In the genomic region with DNA sequence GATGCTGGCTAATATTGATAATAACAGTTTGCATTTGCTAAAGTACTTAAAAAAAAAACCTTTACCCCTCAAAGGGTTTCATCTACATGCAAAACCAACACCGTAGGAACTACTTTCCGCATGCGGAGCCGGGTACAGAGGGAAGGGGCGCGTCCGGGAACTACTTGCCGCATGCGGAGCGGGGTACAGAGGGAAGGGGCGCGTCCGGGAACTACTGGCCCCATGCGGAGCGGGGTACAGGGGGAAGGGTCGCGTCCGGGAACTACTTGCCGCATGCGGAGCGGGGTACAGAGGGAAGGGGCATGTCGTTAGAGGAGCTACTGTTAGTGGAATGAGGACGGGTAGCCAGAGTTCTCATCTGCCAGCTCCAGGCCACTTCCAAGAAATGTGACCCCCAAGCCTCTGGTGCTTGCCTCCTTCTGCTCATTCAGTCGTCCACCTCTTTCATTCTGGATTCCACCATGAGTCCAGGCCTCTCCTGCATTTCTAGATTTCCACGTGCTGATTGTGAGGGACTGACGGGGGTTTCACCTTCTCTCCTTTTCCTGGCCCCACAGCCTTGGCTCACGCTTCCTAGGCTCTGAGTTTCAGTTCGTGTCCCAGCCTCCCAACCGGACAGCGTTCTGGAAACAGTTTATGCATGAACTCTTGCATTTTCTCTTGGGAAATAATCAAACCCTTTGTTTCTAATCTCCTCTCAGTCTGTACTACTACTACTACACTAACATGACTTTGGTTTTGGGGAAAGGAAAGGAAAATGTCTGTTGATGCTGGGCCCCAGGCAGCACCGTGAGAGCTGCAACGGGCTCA, we compare ENCODE assay signal across 21 cellular contexts. TPM values are rescaled to one million over a fixed set of nuclear protein-coding genes. Genes with fewer than 3 reads are reported as not detected.
A peak's percentile ranks its signal among the peaks of the same experiment; 100 is the strongest.
DNase-seq lines count a peak whose midpoint lies in the region; ATAC-seq and TF ChIP-seq lines count a peak whose summit lies in the region.
"Had no signal": no experiment of that assay in that cellular context is flagged by ENCODE, and none has a peak within 500 bp of the region (broad histone marks: within the 10 kb centered on the region; RNA-seq: fewer than 3 reads in every experiment).

No MANE protein-coding gene starts in this region.

- no peaks in the 10 kb centered on the region for H3K9me3 ChIP-seq in heart right ventricle
- no peaks in the 10 kb centered on the region for H3K9me3 ChIP-seq in right atrium auricular region
- no peaks in the 10 kb centered on the region for H3K9me3 ChIP-seq in upper lobe of right lung
- H3K9me3 ChIP-seq: body of pancreas, SJSA1 had no signal

- peak overlapping the region in 2 of 3 experiments; percentile 13 to 17 for H3K4me3 Mint-ChIP-seq in nephron

- DNase-seq in heart right ventricle (no peak), right atrium auricular region (ENCODE audit: low spot score) (no peak), fibroblast of pulmonary artery (ENCODE audit: low read depth) (peak; percentile 33), upper lobe of right lung (no peak), SIG-M5 (lab: John Stamatoyannopoulos, UW) (no peak), SW 1271 (lab: John Stamatoyannopoulos, UW) (no peak), NCI-H1436 (lab: John Stamatoyannopoulos, UW) (no peak)
- DNase-seq: 8988T; activated CD4-positive, alpha-beta T cell treated with anti-CD3 and anti-CD28 coated beads for 48 hours; activated CD8-positive, alpha-beta memory T cell treated with anti-CD3 and anti-CD28 coated beads, Interleukin-2, amount 50 U/mL, for 48 hours; activated naive CD4-positive, alpha-beta T cell treated with Interleukin-2 at 50 U/mL for 16 hours; body of pancreas; DMS79; effector memory CD4-positive, alpha-beta T cell; Kasumi-1; NCI-H1417; NCI-H2227 treated with DMSO at 0.1 percent for 48 hours; stimulated activated CD4-positive, alpha-beta T cell treated with anti-CD3 and anti-CD28 coated beads, Interleukin-1b, Interleukin-23, amount 100 ng/mL, for 48 hours had no signal

- WGBS in heart right ventricle, 2 donors = 74 to 76% methylated on average over 32 of the region's 32 CpGs

- ATAC-seq in heart right ventricle (no peak), upper lobe of right lung (no peak)
- ATAC-seq: body of pancreas had no signal

- H3K9me3 Mint-ChIP-seq in nephron = no peaks in the 10 kb centered on the region

- H3K27ac ChIP-seq in heart right ventricle (peak overlapping the region in 9 of 10 donors; percentile 17 to 88 (median 53)), right atrium auricular region (no peak overlapping the region), upper lobe of right lung (peak overlapping the region; percentile 38)
- H3K27ac ChIP-seq: C4-2B, SJSA1 had no signal

- H3K27me3 Mint-ChIP-seq in nephron (ENCODE audit: low read depth) = no peaks in the 10 kb centered on the region

- H3K36me3 ChIP-seq in heart right ventricle (peaks cover 0 to 13% (median 0%) of the 10 kb centered on the region in 9 donors), right atrium auricular region (no peaks in the 10 kb centered on the region), upper lobe of right lung (no peaks in the 10 kb centered on the region)

- TF ChIP-seq CTCF in heart right ventricle (IDR thresholded peaks at IDR 0.05) (no peak), right atrium auricular region (IDR thresholded peaks at IDR 0.05) (no peak), fibroblast of pulmonary artery (IDR thresholded peaks at IDR 0.05; ENCODE audit: low read length, missing control alignments) (no peak), nephron (IDR thresholded peaks at IDR 0.05; ENCODE audit: unreplicated experiment in 3 of 3) (no peak), upper lobe of right lung (IDR thresholded peaks at IDR 0.05) (no peak)

- H3K4me3 ChIP-seq in heart right ventricle (peak overlapping the region in 1 of 10 donors; percentile 15), right atrium auricular region (no peak overlapping the region), fibroblast of pulmonary artery (replicated peaks; ENCODE audit: low read depth, low read length) (no peak overlapping the region), upper lobe of right lung (no peak overlapping the region)
- H3K4me3 ChIP-seq: body of pancreas, SJSA1 had no signal

- H3K27me3 ChIP-seq in heart right ventricle (no peaks in the 10 kb centered on the region), right atrium auricular region (no peaks in the 10 kb centered on the region), upper lobe of right lung (no peaks in the 10 kb centered on the region)
- H3K27me3 ChIP-seq: body of pancreas, SJSA1 had no signal

- peak overlapping the region; percentile 40 to 92 (median 88) for H3K27ac Mint-ChIP-seq in nephron

- peaks cover 34% of the 10 kb centered on the region for H3K4me1 Mint-ChIP-seq in nephron

- intact Hi-C loops in heart right ventricle (cut with DNase I) = no loop called here
- intact Hi-C loops in upper lobe of right lung (cut with DNase I) = no loop called here

- peaks cover 15% of the 10 kb centered on the region for H3K36me3 Mint-ChIP-seq in nephron (ENCODE audit: low read depth)

- H3K4me1 ChIP-seq in heart right ventricle = peaks cover 8 to 66% (median 43%) of the 10 kb centered on the region in 9 donors
- peaks cover 0 to 46% of the 10 kb centered on the region in 2 donors for H3K4me1 ChIP-seq in right atrium auricular region
- H3K4me1 ChIP-seq in upper lobe of right lung = peaks cover 42% of the 10 kb centered on the region

RNA-seq across cellular contexts. Expression of a gene that starts 26.9 kb away (rescaled TPM):
- total RNA-seq in heart right ventricle = 10 to 100 TPM; 26.4 to 54.1 (median 33.5) TPM
- polyA plus RNA-seq in heart right ventricle = 10 to 100 TPM; 17.3 to 52.3 TPM
- 10 to 100 TPM; 20.9 to 22.2 TPM for total RNA-seq in right atrium auricular region
- total RNA-seq in upper lobe of right lung = 121 TPM

RNA-seq across cellular contexts. Expression of a gene that starts 39.3 kb away (rescaled TPM):
- total RNA-seq in heart right ventricle (under 1 TPM in 9 of 10 donors, not detected in 1; 0.28 to 0.86 (median 0.39) TPM), right atrium auricular region (1 to 10 TPM; 1.7 to 4.2 TPM), upper lobe of right lung (2.7 TPM)
- polyA plus RNA-seq in heart right ventricle = under 1 TPM; 0.44 to 0.57 TPM

RNA-seq across cellular contexts. Expression of a gene that starts 42.9 kb away (rescaled TPM):
- total RNA-seq in heart right ventricle (1 to 10 TPM in 3 of 10 donors, under 1 TPM in 7; 0.19 to 1.6 (median 0.53) TPM), right atrium auricular region (100 to 1,000 TPM in 1 of 2 donors, 10 to 100 TPM in 1; 49.3 to 167 TPM), upper lobe of right lung (0.98 TPM)
- polyA plus RNA-seq in heart right ventricle = under 1 TPM; 0.44 to 0.71 TPM

RNA-seq across cellular contexts. Expression of a gene that starts 53.1 kb away (rescaled TPM):
- total RNA-seq in heart right ventricle = 10 to 100 TPM in 6 of 10 donors, 1 to 10 TPM in 4; 6.4 to 18.6 (median 10.4) TPM
- polyA plus RNA-seq in heart right ventricle = 10 to 100 TPM in 1 of 2 donors, 1 to 10 TPM in 1; 5.6 to 20.7 TPM
- total RNA-seq in right atrium auricular region = 1 to 10 TPM; 5.5 to 6.7 TPM
- 33.4 TPM for total RNA-seq in upper lobe of right lung

Comparison
In these comparisons a context has a peak if more than half of its experiments do, and no peak if none do; other contexts are left out.
1. H3K27ac ChIP-seq: peak in heart right ventricle (9 of 10) and upper lobe of right lung (single experiment); none in right atrium auricular region (0 of 2).
2. RNA of a gene that starts 42.9 kb away (total RNA-seq): 49.3 to 167 TPM in right atrium auricular region; 0.98 TPM in upper lobe of right lung (single experiment) and 0.19 to 1.6 TPM in heart right ventricle; every median in the first group is over 10 times any median in the second.